ENCODE assay signal across 22 cellular contexts in genomic region chr10:95304463-95304862, GRCh38.
"Had no signal": no experiment of that assay in that cellular context is flagged by ENCODE, and none has a peak within 500 bp of the region (broad histone marks: within the 10 kb centered on the region; RNA-seq: fewer than 3 reads in every experiment).

No MANE protein-coding gene starts in this region.

- H3K4me3 ChIP-seq: adrenal gland had no signal

- H3K36me3 ChIP-seq: adrenal gland had no signal

- H3K27ac ChIP-seq: adrenal gland had no signal

- H3K27ac Mint-ChIP-seq: activated CD4-positive, alpha-beta memory T cell treated with anti-CD3 and anti-CD28 coated beads, Interleukin-2, amount 10 ng/mL, durations not matched to agents 7 days and 5 days; activated naive CD4-positive, alpha-beta T cell treated with anti-CD3 and anti-CD28 coated beads, Interleukin-2, amount 10 ng/mL, durations not matched to agents 7 days and 5 days; activated naive CD8-positive, alpha-beta T cell treated with anti-CD3 and anti-CD28 coated beads, Interleukin-2, amount 10 ng/mL, durations not matched to agents 7 days and 5 days; activated T-helper 17 cell treated with anti-CD3 and anti-CD28 coated beads, Interleukin-2, amount 50 U/mL, for 72 hours; T-helper 1 cell treated with Interleukin-12 subunit alpha and Interleukin-12 subunit beta and Interleukin-4 antibody, amounts not matched to agents 30 μg/mL and 1 μg/mL, for 36 hours had no signal

- DNase-seq: activated CD4-positive, alpha-beta memory T cell treated with anti-CD3 and anti-CD28 coated beads, Interleukin-2, amount 10 ng/mL, durations not matched to agents 7 days and 5 days; activated CD4-positive, alpha-beta T cell treated with anti-CD3 and anti-CD28 coated beads, Interleukin-2, amount 50 U/mL, for 1 hour; activated CD4-positive, CD25-positive, alpha-beta regulatory T cell; activated gamma-delta T cell; activated naive CD4-positive, alpha-beta T cell treated with anti-CD3 and anti-CD28 coated beads, Interleukin-2, amount 10 ng/mL, durations not matched to agents 7 days and 5 days; activated naive CD8-positive, alpha-beta T cell treated with anti-CD3 and anti-CD28 coated beads, Interleukin-2, amount 10 ng/mL, durations not matched to agents 7 days and 5 days; activated T-cell treated with anti-CD3 and anti-CD28 coated beads for 4 hours; activated T-cell treated with anti-CD3 and anti-CD28 coated beads, Interleukin-2, amount 50 U/mL, for 48 hours; adrenal gland; central memory CD4-positive, alpha-beta T cell; KG1; NCI-H1092; NCI-H1417; NCI-H1930; NCI-H2171 treated with DMSO at 0.1 percent for 48 hours; NCI-H226; NCI-H526; NK-92 treated with Interleukin-12 subunit alpha and Interleukin-12 subunit beta, amount 100 ng/mL, for 24 hours; OCI-M1; SHP77 treated with DMSO at 0.1 percent for 48 hours had no signal

- H3K27me3 Mint-ChIP-seq: activated T-helper 17 cell treated with anti-CD3 and anti-CD28 coated beads, Interleukin-2, amount 50 U/mL, for 72 hours had no signal

- H3K36me3 Mint-ChIP-seq: activated naive CD4-positive, alpha-beta T cell treated with anti-CD3 and anti-CD28 coated beads, Interleukin-2, amount 10 ng/mL, durations not matched to agents 7 days and 5 days; activated naive CD8-positive, alpha-beta T cell treated with anti-CD3 and anti-CD28 coated beads, Interleukin-2, amount 10 ng/mL, durations not matched to agents 7 days and 5 days had no signal

- H3K9me3 Mint-ChIP-seq: activated CD4-positive, alpha-beta memory T cell treated with anti-CD3 and anti-CD28 coated beads, Interleukin-2, amount 10 ng/mL, durations not matched to agents 7 days and 5 days; activated naive CD4-positive, alpha-beta T cell treated with anti-CD3 and anti-CD28 coated beads, Interleukin-2, amount 10 ng/mL, durations not matched to agents 7 days and 5 days; activated naive CD8-positive, alpha-beta T cell treated with anti-CD3 and anti-CD28 coated beads, Interleukin-2, amount 10 ng/mL, durations not matched to agents 7 days and 5 days; activated T-helper 17 cell treated with anti-CD3 and anti-CD28 coated beads, Interleukin-2, amount 50 U/mL, for 72 hours; T-helper 1 cell treated with Interleukin-12 subunit alpha and Interleukin-12 subunit beta and Interleukin-4 antibody, amounts not matched to agents 30 μg/mL and 1 μg/mL, for 36 hours had no signal

- H3K27me3 ChIP-seq: adrenal gland had no signal

- H3K4me1 Mint-ChIP-seq: activated T-helper 17 cell treated with anti-CD3 and anti-CD28 coated beads, Interleukin-2, amount 50 U/mL, for 72 hours had no signal

- ATAC-seq: activated T-helper 17 cell treated with anti-CD3 and anti-CD28 coated beads, Interleukin-2, amount 50 U/mL, for 72 hours had no signal

- H3K4me3 Mint-ChIP-seq: activated CD4-positive, alpha-beta memory T cell treated with anti-CD3 and anti-CD28 coated beads, Interleukin-2, amount 10 ng/mL, durations not matched to agents 7 days and 5 days; activated naive CD4-positive, alpha-beta T cell treated with anti-CD3 and anti-CD28 coated beads, Interleukin-2, amount 10 ng/mL, durations not matched to agents 7 days and 5 days; activated naive CD8-positive, alpha-beta T cell treated with anti-CD3 and anti-CD28 coated beads, Interleukin-2, amount 10 ng/mL, durations not matched to agents 7 days and 5 days; activated T-helper 17 cell treated with anti-CD3 and anti-CD28 coated beads, Interleukin-2, amount 50 U/mL, for 72 hours; T-helper 1 cell treated with Interleukin-12 subunit alpha and Interleukin-12 subunit beta and Interleukin-4 antibody, amounts not matched to agents 30 μg/mL and 1 μg/mL, for 36 hours had no signal

- H3K9me3 ChIP-seq: adrenal gland had no signal
